8 cellular contexts compared by ENCODE assay signal in the genomic region with DNA sequence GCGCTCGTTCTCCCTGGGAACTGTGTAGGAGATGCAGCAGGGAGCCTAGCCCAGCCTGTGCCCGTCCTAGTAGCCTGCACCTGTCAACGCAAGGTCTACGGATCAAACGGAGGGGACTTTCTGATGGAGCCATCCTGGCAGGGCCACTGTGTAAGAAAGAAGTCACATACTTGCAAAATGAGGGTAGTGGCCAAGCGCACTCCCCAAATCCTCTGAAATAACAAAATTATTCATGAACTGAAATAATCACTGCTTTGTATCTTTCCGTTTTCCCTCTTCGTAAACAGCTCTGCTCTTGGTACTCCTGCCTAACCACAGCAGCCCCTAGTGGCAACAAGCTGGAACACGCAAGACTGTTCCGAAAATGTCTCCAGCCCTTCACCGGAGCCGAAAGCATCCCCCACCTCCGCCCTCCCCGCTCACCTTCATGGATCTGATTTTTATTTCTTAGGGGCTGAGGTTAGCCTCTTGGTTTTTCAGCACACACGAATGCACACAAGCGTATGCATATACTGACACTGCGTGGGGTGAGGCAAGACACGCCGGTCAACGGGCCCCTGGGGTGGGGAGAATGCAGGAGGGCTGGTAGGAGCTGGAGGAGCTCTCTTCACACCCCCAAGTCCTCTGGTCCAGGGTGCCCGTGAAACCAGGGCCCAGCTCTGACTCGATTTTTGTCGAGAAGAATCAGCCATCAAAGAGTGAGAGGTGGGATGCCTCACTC.
DNase-seq lines count a peak whose midpoint lies in the region; ATAC-seq and TF ChIP-seq lines count a peak whose summit lies in the region.

No MANE protein-coding gene starts in this region.

- H3K27ac Mint-ChIP-seq in Calu3 (ENCODE audit: unreplicated experiment) = no peak overlapping the region

- WGBS in right lobe of liver (ENCODE audit: insufficient coverage, low coverage, low lambda C conversion rate, missing lambda C conversion rate) = 26% methylated on average over 22 of the region's 24 CpGs

- no peaks in the 10 kb centered on the region for H3K4me1 ChIP-seq in right lobe of liver

- H3K9me3 Mint-ChIP-seq in Calu3 (ENCODE audit: low read depth, unreplicated experiment) = no peaks in the 10 kb centered on the region

- peak; percentile 81 for TF ChIP-seq CTCF in Calu3 (IDR thresholded peaks at IDR 0.05; ENCODE audit: unreplicated experiment)
- peak; percentile 56 to 77 (median 75) for TF ChIP-seq CTCF in right lobe of liver (IDR thresholded peaks at IDR 0.05)

- intact Hi-C loops in Calu3 (cut with micrococcal nuclease; ENCODE audit: unreplicated experiment) (loop anchor here (2.0 to 10.0 kb wide), 3 partner anchors 100 to 912 kb away; partner anchors contain the start of genes ABCC12 and NETO2), right lobe of liver (cut with DNase I) (no loop called here)

- peak; percentile 52 for DNase-seq in Calu3
- DNase-seq in LHCN-M2 (ENCODE audit: low read depth) = peak; percentile 39
- DNase-seq in SK-MEL-5 (ENCODE audit: low read depth, low spot score) = peak; percentile 60
- peak; percentile 67 for DNase-seq in ecto neural progenitor cell (ENCODE audit: low spot score)
- peak; percentile 30 to 59 (median 55) for DNase-seq in right lobe of liver
- DNase-seq in stimulated activated naive CD8-positive, alpha-beta T cell treated with anti-CD3 and anti-CD28 coated beads, Interleukin-15, Interleukin-2, amounts not matched to agents 100 U/mL and 50 U/mL, for 24 hours = peak; percentile 22
- DNase-seq in T-helper 9 cell = no peak

- CTCF ChIA-PET in Calu3 (lab: Charles Lee) = interaction anchor here (0.8 to 2.6 kb wide), 6 partner anchors 77 to 1017 kb away, joined by 3 to 18 read pairs (median 3); partner anchors contain the start of gene NETO2

- TF ChIP-seq POLR2A in right lobe of liver (IDR thresholded peaks at IDR 0.05) = no peak

- in situ Hi-C loops in SK-MEL-5 (cut with HindIII; ENCODE audit: low pct_unique_long_range_greater_than_20kb, low sequenced_read_pairs) = no loop called here

- no peaks in the 10 kb centered on the region for H3K27me3 ChIP-seq in right lobe of liver

- no peak overlapping the region for H3K4me3 ChIP-seq in right lobe of liver

- H3K9me3 ChIP-seq in right lobe of liver = no peaks in the 10 kb centered on the region

- peaks cover 74% of the 10 kb centered on the region for H3K27me3 Mint-ChIP-seq in Calu3 (ENCODE audit: unreplicated experiment)

- peak; percentile 79 for ATAC-seq in GM19395 (IDR thresholded peaks at IDR 0.05; ENCODE audit: unreplicated experiment)
- peak; percentile 78 to 91 (median 88) for ATAC-seq in right lobe of liver
- peak; percentile 61 for ATAC-seq in stimulated activated naive CD8-positive, alpha-beta T cell treated with anti-CD3 and anti-CD28 coated beads, Interleukin-15, Interleukin-2, amounts not matched to agents 100 U/mL and 50 U/mL, for 24 hours

- no peaks in the 10 kb centered on the region for H3K4me1 Mint-ChIP-seq in Calu3 (ENCODE audit: low read depth, unreplicated experiment)

- no peak overlapping the region for H3K4me3 Mint-ChIP-seq in Calu3 (ENCODE audit: low read depth, unreplicated experiment)

- H3K27ac ChIP-seq in right lobe of liver = no peak overlapping the region

- no TSS peak for BruUV-seq in Calu3 (replicated peaks; lab: Mats Ljungman, UMichigan)

- H3K36me3 Mint-ChIP-seq in Calu3 (ENCODE audit: insufficient read depth, unreplicated experiment) = no peaks in the 10 kb centered on the region

- no peaks in the 10 kb centered on the region for H3K36me3 ChIP-seq in right lobe of liver
